ENCODE assay signal across 8 cellular contexts in genomic region chr9:113112706-113113510, GRCh38. TPM values are rescaled to one million over a fixed set of nuclear protein-coding genes. Genes with fewer than 3 reads are reported as not detected.
A peak's percentile ranks its signal among the peaks of the same experiment; 100 is the strongest.
DNase-seq lines count a peak whose midpoint lies in the region; ATAC-seq and TF ChIP-seq lines count a peak whose summit lies in the region.
"Not testable (repeated sequence)": the region's sequence is repeated elsewhere in the genome, so short reads cannot be mapped to it uniquely, and the experiment has no call there.

No MANE protein-coding gene starts in this region.

- in situ Hi-C loops in SK-MEL-5 (cut with HindIII; ENCODE audit: low pct_unique_long_range_greater_than_20kb, low sequenced_read_pairs); T47D (cut with HindIII; ENCODE audit: low pct_unique_long_range_greater_than_20kb, low sequenced_read_pairs): not testable (repeated sequence)

- H3K27me3 Mint-ChIP-seq in osteocyte (ENCODE audit: unreplicated experiment) = not testable (repeated sequence)

- not testable (repeated sequence) for H3K9me3 ChIP-seq in heart right ventricle

- H3K27ac Mint-ChIP-seq in osteocyte (ENCODE audit: unreplicated experiment) = not testable (repeated sequence)

- ATAC-seq in GM18868 (IDR thresholded peaks at IDR 0.05; ENCODE audit: unreplicated experiment) (peak; percentile 72), HG02588 (IDR thresholded peaks at IDR 0.05; ENCODE audit: unreplicated experiment) (peak; percentile 46), heart right ventricle (peak; percentile 66 to 90 (median 84))

- intact Hi-C loops in heart right ventricle (cut with DNase I) = loop anchor here in 3 of 10 donors (5.0 kb wide), 2 partner anchors 191 to 544 kb away; no protein-coding TSS in a partner anchor

- not testable (repeated sequence) for H3K4me1 Mint-ChIP-seq in osteocyte (ENCODE audit: unreplicated experiment)

- H3K36me3 Mint-ChIP-seq in osteocyte (ENCODE audit: unreplicated experiment) = not testable (repeated sequence)

- not testable (repeated sequence) for H3K9me3 Mint-ChIP-seq in osteocyte (ENCODE audit: unreplicated experiment)

- H3K4me3 ChIP-seq in heart right ventricle = not testable (repeated sequence)

- H3K4me1 ChIP-seq in heart right ventricle = peaks cover 0 to 13% (median 0%) of the 10 kb centered on the region in 9 donors

- H3K27ac ChIP-seq in heart right ventricle = not testable (repeated sequence)

- WGBS in heart right ventricle, 2 donors = 0% methylated on average over 5 to 9 of the region's 54 CpGs

- not testable (repeated sequence) for H3K4me3 Mint-ChIP-seq in osteocyte (ENCODE audit: unreplicated experiment)

- H3K36me3 ChIP-seq in heart right ventricle = not testable (repeated sequence)

- H3K27me3 ChIP-seq in heart right ventricle = not testable (repeated sequence)

- TF ChIP-seq CTCF in heart right ventricle (IDR thresholded peaks at IDR 0.05) (peak in 7 of 9 donors; percentile 19 to 57 (median 45)), osteocyte (IDR thresholded peaks at IDR 0.05) (peak; percentile 44)

- DNase-seq in AG08396 (ENCODE audit: low spot score) (peak; percentile 55), HS-5 (ENCODE audit: low read depth) (peak; percentile 14), SK-MEL-5 (ENCODE audit: low read depth, low spot score) (peak; percentile 22), T47D (ENCODE audit: low read depth in 1 of 2, low spot score in 1 of 2) (peak; percentile 36 to 42)
- DNase-seq in heart right ventricle; osteocyte (ENCODE audit: extremely low spot score, unreplicated experiment): not testable (repeated sequence)

RNA-seq across cellular contexts. Expression of gene SLC31A2, which starts 37.9 kb away (rescaled TPM):
- 11.9 and 12.1 TPM in 2 replicates for total RNA-seq in SK-MEL-5 (2014; rRNA removed; shearing (Covaris generic))
- 7.4 and 12.0 TPM in 2 replicates for polyA plus RNA-seq in SK-MEL-5 (2015; cell fraction: cytosol; rRNA removed)
- 4.8 and 5.9 TPM in 2 replicates for polyA plus RNA-seq in SK-MEL-5 (2015; cell fraction: nucleus; rRNA removed)
- total RNA-seq in heart right ventricle = 10 to 100 TPM in 5 of 10 donors, 1 to 10 TPM in 5; 6.8 to 19.3 (median 10.2) TPM
- polyA plus RNA-seq in heart right ventricle = 10 to 100 TPM in 1 of 2 donors, 1 to 10 TPM in 1; 9.1 to 10.3 TPM
- 3.3 and 3.9 TPM in 2 replicates for total RNA-seq in osteocyte

RNA-seq across cellular contexts. Expression of gene ZFP37, which starts 56.4 kb away (rescaled TPM):
- 1.3 and 1.4 TPM in 2 replicates for total RNA-seq in SK-MEL-5 (2014; rRNA removed; shearing (Covaris generic))
- polyA plus RNA-seq in SK-MEL-5 (2015; cell fraction: cytosol; rRNA removed) = 1.1 and 1.5 TPM in 2 replicates
- polyA plus RNA-seq in SK-MEL-5 (2015; cell fraction: nucleus; rRNA removed) = 2.5 and 3.9 TPM in 2 replicates
- 1 to 10 TPM in 9 of 10 donors, under 1 TPM in 1; 0.67 to 2.3 (median 1.6) TPM for total RNA-seq in heart right ventricle
- under 1 TPM; 0.51 to 0.80 TPM for polyA plus RNA-seq in heart right ventricle
- total RNA-seq in osteocyte = 5.9 and 7.0 TPM in 2 replicates
